ENCODE assay signal across 1 cellular context in genomic region chr16:31328322-31329052, GRCh38.
TF ChIP-seq lines count a peak whose summit lies in the region.

No MANE protein-coding gene starts in this region.

TF ChIP-seq in HEK293, 187 proteins besides CTCF, POLR2A, EP300 and RAD21 (continued from another document):
- TF ChIP-seq AEBP2 (tag by site-specific recombination; IDR thresholded peaks at IDR 0.05; ENCODE audit: borderline replicate concordance), result no peak
- peak; percentile 10; the same call in 1 of the 2 replicates for TF ChIP-seq ZNF776 (tag by site-specific recombination; IDR thresholded peaks at IDR 0.05; ENCODE audit: borderline replicate concordance)
- no peak for TF ChIP-seq ZNF174 (tag by site-specific recombination; IDR thresholded peaks at IDR 0.05)
- TF ChIP-seq ZSCAN4 (tag by site-specific recombination; IDR thresholded peaks at IDR 0.05), result peak; percentile 96
